ENCODE assay signal across 1 cellular context in the genomic region with DNA sequence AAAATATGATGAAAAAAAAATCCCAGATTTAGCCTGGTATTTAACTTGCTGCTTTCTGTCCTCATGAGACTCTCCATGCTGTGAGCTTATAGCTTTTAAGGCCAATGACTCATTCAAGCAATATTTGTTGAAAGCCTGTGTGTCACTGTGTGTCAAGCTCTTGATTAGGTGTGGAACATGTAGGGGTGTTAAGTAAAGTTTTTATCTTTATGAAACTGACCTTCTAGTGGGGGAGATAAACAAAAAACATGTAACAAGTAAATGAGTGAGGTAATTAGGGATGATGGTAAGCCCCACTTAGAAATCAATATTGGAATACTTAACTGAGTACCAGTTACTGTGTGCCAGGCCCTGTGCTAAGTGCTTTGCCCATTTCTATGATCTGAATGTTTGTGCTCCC.
TF ChIP-seq lines count a peak whose summit lies in the region.

No MANE protein-coding gene starts in this region.

TF ChIP-seq in K562, 482 proteins besides CTCF, POLR2A, EP300 and RAD21 (continued from another document):
- TF ChIP-seq, protein P1, sequence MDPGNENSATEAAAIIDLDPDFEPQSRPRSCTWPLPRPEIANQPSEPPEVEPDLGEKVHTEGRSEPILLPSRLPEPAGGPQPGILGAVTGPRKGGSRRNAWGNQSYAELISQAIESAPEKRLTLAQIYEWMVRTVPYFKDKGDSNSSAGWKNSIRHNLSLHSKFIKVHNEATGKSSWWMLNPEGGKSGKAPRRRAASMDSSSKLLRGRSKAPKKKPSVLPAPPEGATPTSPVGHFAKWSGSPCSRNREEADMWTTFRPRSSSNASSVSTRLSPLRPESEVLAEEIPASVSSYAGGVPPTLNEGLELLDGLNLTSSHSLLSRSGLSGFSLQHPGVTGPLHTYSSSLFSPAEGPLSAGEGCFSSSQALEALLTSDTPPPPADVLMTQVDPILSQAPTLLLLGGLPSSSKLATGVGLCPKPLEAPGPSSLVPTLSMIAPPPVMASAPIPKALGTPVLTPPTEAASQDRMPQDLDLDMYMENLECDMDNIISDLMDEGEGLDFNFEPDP (CRISPR knock-in tag; IDR thresholded peaks at IDR 0.05): no peak
- TF ChIP-seq CBFA2T3 (IDR thresholded peaks at IDR 0.05): peak; percentile 67
- TF ChIP-seq XRCC5 (IDR thresholded peaks at IDR 0.05; ENCODE audit: low read depth, low read length): no peak
- TF ChIP-seq HDAC2 (IDR thresholded peaks at IDR 0.05): no peak
- TF ChIP-seq BDP1 (IDR thresholded peaks at IDR 0.05; ENCODE audit: insufficient read depth, insufficient read length): no peak
- TF ChIP-seq TEAD1 (CRISPR knock-in tag; IDR thresholded peaks at IDR 0.05): no peak
- TF ChIP-seq, protein P2, sequence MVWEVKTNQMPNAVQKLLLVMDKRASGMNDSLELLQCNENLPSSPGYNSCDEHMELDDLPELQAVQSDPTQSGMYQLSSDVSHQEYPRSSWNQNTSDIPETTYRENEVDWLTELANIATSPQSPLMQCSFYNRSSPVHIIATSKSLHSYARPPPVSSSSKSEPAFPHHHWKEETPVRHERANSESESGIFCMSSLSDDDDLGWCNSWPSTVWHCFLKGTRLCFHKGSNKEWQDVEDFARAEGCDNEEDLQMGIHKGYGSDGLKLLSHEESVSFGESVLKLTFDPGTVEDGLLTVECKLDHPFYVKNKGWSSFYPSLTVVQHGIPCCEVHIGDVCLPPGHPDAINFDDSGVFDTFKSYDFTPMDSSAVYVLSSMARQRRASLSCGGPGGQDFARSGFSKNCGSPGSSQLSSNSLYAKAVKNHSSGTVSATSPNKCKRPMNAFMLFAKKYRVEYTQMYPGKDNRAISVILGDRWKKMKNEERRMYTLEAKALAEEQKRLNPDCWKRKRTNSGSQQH (CRISPR knock-in tag; IDR thresholded peaks at IDR 0.05): no peak
- TF ChIP-seq, protein P3, sequence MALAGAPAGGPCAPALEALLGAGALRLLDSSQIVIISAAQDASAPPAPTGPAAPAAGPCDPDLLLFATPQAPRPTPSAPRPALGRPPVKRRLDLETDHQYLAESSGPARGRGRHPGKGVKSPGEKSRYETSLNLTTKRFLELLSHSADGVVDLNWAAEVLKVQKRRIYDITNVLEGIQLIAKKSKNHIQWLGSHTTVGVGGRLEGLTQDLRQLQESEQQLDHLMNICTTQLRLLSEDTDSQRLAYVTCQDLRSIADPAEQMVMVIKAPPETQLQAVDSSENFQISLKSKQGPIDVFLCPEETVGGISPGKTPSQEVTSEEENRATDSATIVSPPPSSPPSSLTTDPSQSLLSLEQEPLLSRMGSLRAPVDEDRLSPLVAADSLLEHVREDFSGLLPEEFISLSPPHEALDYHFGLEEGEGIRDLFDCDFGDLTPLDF (CRISPR knock-in tag; IDR thresholded peaks at IDR 0.05): no peak
- TF ChIP-seq, protein P4, sequence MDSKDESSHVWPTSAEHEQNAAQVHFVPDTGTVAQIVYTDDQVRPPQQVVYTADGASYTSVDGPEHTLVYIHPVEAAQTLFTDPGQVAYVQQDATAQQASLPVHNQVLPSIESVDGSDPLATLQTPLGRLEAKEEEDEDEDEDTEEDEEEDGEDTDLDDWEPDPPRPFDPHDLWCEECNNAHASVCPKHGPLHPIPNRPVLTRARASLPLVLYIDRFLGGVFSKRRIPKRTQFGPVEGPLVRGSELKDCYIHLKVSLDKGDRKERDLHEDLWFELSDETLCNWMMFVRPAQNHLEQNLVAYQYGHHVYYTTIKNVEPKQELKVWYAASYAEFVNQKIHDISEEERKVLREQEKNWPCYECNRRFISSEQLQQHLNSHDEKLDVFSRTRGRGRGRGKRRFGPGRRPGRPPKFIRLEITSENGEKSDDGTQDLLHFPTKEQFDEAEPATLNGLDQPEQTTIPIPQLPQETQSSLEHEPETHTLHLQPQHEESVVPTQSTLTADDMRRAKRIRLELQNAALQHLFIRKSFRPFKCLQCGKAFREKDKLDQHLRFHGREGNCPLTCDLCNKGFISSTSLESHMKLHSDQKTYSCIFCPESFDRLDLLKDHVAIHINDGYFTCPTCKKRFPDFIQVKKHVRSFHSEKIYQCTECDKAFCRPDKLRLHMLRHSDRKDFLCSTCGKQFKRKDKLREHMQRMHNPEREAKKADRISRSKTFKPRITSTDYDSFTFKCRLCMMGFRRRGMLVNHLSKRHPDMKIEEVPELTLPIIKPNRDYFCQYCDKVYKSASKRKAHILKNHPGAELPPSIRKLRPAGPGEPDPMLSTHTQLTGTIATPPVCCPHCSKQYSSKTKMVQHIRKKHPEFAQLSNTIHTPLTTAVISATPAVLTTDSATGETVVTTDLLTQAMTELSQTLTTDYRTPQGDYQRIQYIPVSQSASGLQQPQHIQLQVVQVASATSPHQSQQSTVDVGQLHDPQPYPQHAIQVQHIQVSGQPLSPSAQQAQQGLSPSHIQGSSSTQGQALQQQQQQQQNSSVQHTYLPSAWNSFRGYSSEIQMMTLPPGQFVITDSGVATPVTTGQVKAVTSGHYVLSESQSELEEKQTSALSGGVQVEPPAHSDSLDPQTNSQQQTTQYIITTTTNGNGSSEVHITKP (IDR thresholded peaks at IDR 0.05; ENCODE audit: partially characterized antibody): peak; percentile 71
- TF ChIP-seq ILK (tag; IDR thresholded peaks at IDR 0.05; ENCODE audit: borderline replicate concordance, low read depth): no peak
- no peak for TF ChIP-seq FIP1L1 (IDR thresholded peaks at IDR 0.05; ENCODE audit: low read depth, low read length, poor library complexity, severe bottlenecking)
- TF ChIP-seq, protein P5, sequence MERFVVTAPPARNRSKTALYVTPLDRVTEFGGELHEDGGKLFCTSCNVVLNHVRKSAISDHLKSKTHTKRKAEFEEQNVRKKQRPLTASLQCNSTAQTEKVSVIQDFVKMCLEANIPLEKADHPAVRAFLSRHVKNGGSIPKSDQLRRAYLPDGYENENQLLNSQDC (CRISPR knock-in tag; IDR thresholded peaks at IDR 0.05): no peak
- no peak for TF ChIP-seq RBBP5 (IDR thresholded peaks at IDR 0.05; ENCODE audit: borderline replicate concordance, insufficient read depth, low read length, poor library complexity, severe bottlenecking)
- peak; percentile 86 for TF ChIP-seq FOSL1 (tag; conservative IDR thresholded peaks at IDR 0.05)
- no peak for TF ChIP-seq SREBF2 (CRISPR knock-in tag; IDR thresholded peaks at IDR 0.05)
- peak; percentile 45 for TF ChIP-seq CBFA2T2 (conservative IDR thresholded peaks at IDR 0.05)
- TF ChIP-seq, protein P6, sequence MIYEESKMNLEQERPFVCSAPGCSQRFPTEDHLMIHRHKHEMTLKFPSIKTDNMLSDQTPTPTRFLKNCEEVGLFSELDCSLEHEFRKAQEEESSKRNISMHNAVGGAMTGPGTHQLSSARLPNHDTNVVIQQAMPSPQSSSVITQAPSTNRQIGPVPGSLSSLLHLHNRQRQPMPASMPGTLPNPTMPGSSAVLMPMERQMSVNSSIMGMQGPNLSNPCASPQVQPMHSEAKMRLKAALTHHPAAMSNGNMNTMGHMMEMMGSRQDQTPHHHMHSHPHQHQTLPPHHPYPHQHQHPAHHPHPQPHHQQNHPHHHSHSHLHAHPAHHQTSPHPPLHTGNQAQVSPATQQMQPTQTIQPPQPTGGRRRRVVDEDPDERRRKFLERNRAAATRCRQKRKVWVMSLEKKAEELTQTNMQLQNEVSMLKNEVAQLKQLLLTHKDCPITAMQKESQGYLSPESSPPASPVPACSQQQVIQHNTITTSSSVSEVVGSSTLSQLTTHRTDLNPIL (CRISPR knock-in tag; IDR thresholded peaks at IDR 0.05): no peak
- TF ChIP-seq ATF1 (CRISPR knock-in tag; IDR thresholded peaks at IDR 0.05): no peak
- TF ChIP-seq ATF1 (tag; IDR thresholded peaks at IDR 0.05): no peak
- TF ChIP-seq BRD9 (IDR thresholded peaks at IDR 0.05; ENCODE audit: low read depth, partially characterized antibody): no peak
- TF ChIP-seq ZNF324 (CRISPR knock-in tag; IDR thresholded peaks at IDR 0.05): no peak
- TF ChIP-seq RBM39 (optimal IDR thresholded peaks at IDR 0.05; ENCODE audit: low read depth, low read length): no peak
- TF ChIP-seq JUND (IDR thresholded peaks at IDR 0.05; ENCODE audit: borderline replicate concordance, low read depth, low read length): no peak; the same call in 1 of the 2 replicates
- peak; percentile 50; the same call in 1 of the 3 replicates for TF ChIP-seq JUND (tag; IDR thresholded peaks at IDR 0.05; ENCODE audit: borderline replicate concordance, low read depth, low read length)
- TF ChIP-seq ESRRB (CRISPR knock-in tag; IDR thresholded peaks at IDR 0.05; ENCODE audit: borderline replicate concordance): no peak
- TF ChIP-seq, protein P7, sequence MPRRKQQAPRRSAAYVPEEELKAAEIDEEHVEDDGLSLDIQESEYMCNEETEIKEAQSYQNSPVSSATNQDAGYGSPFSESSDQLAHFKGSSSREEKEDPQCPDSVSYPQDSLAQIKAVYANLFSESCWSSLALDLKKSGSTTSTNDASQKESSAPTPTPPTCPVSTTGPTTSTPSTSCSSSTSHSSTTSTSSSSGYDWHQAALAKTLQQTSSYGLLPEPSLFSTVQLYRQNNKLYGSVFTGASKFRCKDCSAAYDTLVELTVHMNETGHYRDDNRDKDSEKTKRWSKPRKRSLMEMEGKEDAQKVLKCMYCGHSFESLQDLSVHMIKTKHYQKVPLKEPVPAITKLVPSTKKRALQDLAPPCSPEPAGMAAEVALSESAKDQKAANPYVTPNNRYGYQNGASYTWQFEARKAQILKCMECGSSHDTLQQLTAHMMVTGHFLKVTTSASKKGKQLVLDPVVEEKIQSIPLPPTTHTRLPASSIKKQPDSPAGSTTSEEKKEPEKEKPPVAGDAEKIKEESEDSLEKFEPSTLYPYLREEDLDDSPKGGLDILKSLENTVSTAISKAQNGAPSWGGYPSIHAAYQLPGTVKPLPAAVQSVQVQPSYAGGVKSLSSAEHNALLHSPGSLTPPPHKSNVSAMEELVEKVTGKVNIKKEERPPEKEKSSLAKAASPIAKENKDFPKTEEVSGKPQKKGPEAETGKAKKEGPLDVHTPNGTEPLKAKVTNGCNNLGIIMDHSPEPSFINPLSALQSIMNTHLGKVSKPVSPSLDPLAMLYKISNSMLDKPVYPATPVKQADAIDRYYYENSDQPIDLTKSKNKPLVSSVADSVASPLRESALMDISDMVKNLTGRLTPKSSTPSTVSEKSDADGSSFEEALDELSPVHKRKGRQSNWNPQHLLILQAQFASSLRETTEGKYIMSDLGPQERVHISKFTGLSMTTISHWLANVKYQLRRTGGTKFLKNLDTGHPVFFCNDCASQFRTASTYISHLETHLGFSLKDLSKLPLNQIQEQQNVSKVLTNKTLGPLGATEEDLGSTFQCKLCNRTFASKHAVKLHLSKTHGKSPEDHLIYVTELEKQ (CRISPR knock-in tag; IDR thresholded peaks at IDR 0.05): no peak
- no peak for TF ChIP-seq MAZ (CRISPR knock-in tag; conservative IDR thresholded peaks at IDR 0.05 in 1 of 2, IDR thresholded peaks at IDR 0.05 in 1 of 2)
- peak; percentile 59 for TF ChIP-seq TCF3 (CRISPR knock-in tag; IDR thresholded peaks at IDR 0.05)
- TF ChIP-seq, protein P8, sequence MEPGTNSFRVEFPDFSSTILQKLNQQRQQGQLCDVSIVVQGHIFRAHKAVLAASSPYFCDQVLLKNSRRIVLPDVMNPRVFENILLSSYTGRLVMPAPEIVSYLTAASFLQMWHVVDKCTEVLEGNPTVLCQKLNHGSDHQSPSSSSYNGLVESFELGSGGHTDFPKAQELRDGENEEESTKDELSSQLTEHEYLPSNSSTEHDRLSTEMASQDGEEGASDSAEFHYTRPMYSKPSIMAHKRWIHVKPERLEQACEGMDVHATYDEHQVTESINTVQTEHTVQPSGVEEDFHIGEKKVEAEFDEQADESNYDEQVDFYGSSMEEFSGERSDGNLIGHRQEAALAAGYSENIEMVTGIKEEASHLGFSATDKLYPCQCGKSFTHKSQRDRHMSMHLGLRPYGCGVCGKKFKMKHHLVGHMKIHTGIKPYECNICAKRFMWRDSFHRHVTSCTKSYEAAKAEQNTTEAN (CRISPR knock-in tag; IDR thresholded peaks at IDR 0.05): no peak
- TF ChIP-seq ZC3H11A (IDR thresholded peaks at IDR 0.05; ENCODE audit: low read depth, low read length): no peak
- TF ChIP-seq, protein P9, sequence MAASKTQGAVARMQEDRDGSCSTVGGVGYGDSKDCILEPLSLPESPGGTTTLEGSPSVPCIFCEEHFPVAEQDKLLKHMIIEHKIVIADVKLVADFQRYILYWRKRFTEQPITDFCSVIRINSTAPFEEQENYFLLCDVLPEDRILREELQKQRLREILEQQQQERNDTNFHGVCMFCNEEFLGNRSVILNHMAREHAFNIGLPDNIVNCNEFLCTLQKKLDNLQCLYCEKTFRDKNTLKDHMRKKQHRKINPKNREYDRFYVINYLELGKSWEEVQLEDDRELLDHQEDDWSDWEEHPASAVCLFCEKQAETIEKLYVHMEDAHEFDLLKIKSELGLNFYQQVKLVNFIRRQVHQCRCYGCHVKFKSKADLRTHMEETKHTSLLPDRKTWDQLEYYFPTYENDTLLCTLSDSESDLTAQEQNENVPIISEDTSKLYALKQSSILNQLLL (CRISPR knock-in tag; IDR thresholded peaks at IDR 0.05; ENCODE audit: borderline replicate concordance): no peak
- TF ChIP-seq NCOA2 (IDR thresholded peaks at IDR 0.05; ENCODE audit: partially characterized antibody in 2 of 2): no peak
- TF ChIP-seq ZNF23 (CRISPR knock-in tag; IDR thresholded peaks at IDR 0.05): no peak
- no peak for TF ChIP-seq COPS2 (conservative IDR thresholded peaks at IDR 0.05)
- TF ChIP-seq ZBTB17 (CRISPR knock-in tag; IDR thresholded peaks at IDR 0.05): no peak
- no peak for TF ChIP-seq NR3C1 (CRISPR knock-in tag; IDR thresholded peaks at IDR 0.05)
